15 cellular contexts compared by ENCODE assay signal in genomic region chr16:50389900-50390896, GRCh38. TPM values are rescaled to one million over a fixed set of nuclear protein-coding genes. Genes with fewer than 3 reads are reported as not detected.
DNase-seq lines count a peak whose midpoint lies in the region; TF ChIP-seq lines count a peak whose summit lies in the region.
"Had no signal": no experiment of that assay in that cellular context is flagged by ENCODE, and none has a peak within 500 bp of the region (broad histone marks: within the 10 kb centered on the region; RNA-seq: fewer than 3 reads in every experiment).

No MANE protein-coding gene starts in this region.

- H2AFZ ChIP-seq in hepatocyte (peak overlapping the region; percentile 31), neuron (ENCODE audit: low read depth, low read length) (peak overlapping the region; percentile 92)

- in situ Hi-C loops in G401 (cut with HindIII; ENCODE audit: low sequenced_read_pairs): no loop called here

- no peaks in the 10 kb centered on the region for H3K79me2 ChIP-seq in hepatocyte

- H3K4me3 ChIP-seq in WERI-Rb-1 (ENCODE audit: low read depth, low read length) (no peak overlapping the region), hepatocyte (no peak overlapping the region), neuron (ENCODE audit: low read length) (no peak overlapping the region)
- H3K4me3 ChIP-seq: A549, GM12878 had no signal

- H3K9me3 ChIP-seq in WERI-Rb-1 (ENCODE audit: severe bottlenecking) (no peaks in the 10 kb centered on the region), hepatocyte (ENCODE audit: low read depth) (no peaks in the 10 kb centered on the region), neuron (ENCODE audit: low read length) (no peaks in the 10 kb centered on the region)
- H3K9me3 ChIP-seq: A549 had no signal

- no peak overlapping the region for H3K4me3 Mint-ChIP-seq in endothelial cell (ENCODE audit: unreplicated experiment)

- H4K20me1 ChIP-seq in hepatocyte (ENCODE audit: insufficient read depth, poor library complexity, severe bottlenecking): no peaks in the 10 kb centered on the region

- H3K27me3 Mint-ChIP-seq in endothelial cell (ENCODE audit: unreplicated experiment): peaks cover 4% of the 10 kb centered on the region

- H3K4me1 Mint-ChIP-seq in endothelial cell (ENCODE audit: unreplicated experiment): peaks cover 7% of the 10 kb centered on the region

- no peak overlapping the region for H3K27ac Mint-ChIP-seq in endothelial cell (ENCODE audit: unreplicated experiment)

- no peak overlapping the region for H3K4me2 ChIP-seq in hepatocyte
- H3K4me2 ChIP-seq: A549 had no signal

- no peaks in the 10 kb centered on the region for H3K27me3 ChIP-seq in WERI-Rb-1 (ENCODE audit: insufficient read depth, low read depth, severe bottlenecking)
- no peaks in the 10 kb centered on the region for H3K27me3 ChIP-seq in hepatocyte
- H3K27me3 ChIP-seq in neuron (ENCODE audit: insufficient read depth, low read length): peaks cover 2% of the 10 kb centered on the region

- H3K27ac ChIP-seq in WERI-Rb-1: peak overlapping the region; percentile 77
- peak overlapping the region; percentile 58 for H3K27ac ChIP-seq in hepatocyte
- H3K27ac ChIP-seq: A549, C4-2B had no signal

- no peaks in the 10 kb centered on the region for H3K9me3 Mint-ChIP-seq in endothelial cell (ENCODE audit: unreplicated experiment)

- no peaks in the 10 kb centered on the region for H3K36me3 Mint-ChIP-seq in endothelial cell (ENCODE audit: low read depth, unreplicated experiment)

- 67% methylated on average over 20 of the region's 20 CpGs for WGBS in hepatocyte (ENCODE audit: low lambda C conversion rate, missing lambda C conversion rate)

- no peak for TF ChIP-seq CTCF in WERI-Rb-1 (IDR thresholded peaks at IDR 0.05; ENCODE audit: low read depth, low read length)
- TF ChIP-seq CTCF in hepatocyte (IDR thresholded peaks at IDR 0.05; ENCODE audit: poor library complexity): no peak
- TF ChIP-seq CTCF in endothelial cell (IDR thresholded peaks at IDR 0.05; ENCODE audit: unreplicated experiment): no peak

- H3K4me1 ChIP-seq in hepatocyte (ENCODE audit: insufficient read depth) (peaks cover 9% of the 10 kb centered on the region), neuron (ENCODE audit: insufficient read depth, low read length) (peaks cover 18% of the 10 kb centered on the region)
- H3K4me1 ChIP-seq: A549 had no signal

- no peaks in the 10 kb centered on the region for H3K9me2 ChIP-seq in hepatocyte (replicated peaks; ENCODE audit: insufficient read depth)

- DNase-seq in G401 (ENCODE audit: low spot score): peak; percentile 82
- DNase-seq in WERI-Rb-1: no peak
- DNase-seq in hepatocyte (ENCODE audit: low spot score): no peak
- no peak for DNase-seq in activated gamma-delta T cell (lab: John Stamatoyannopoulos, UW)
- no peak for DNase-seq in NCI-H2029 treated with DMSO at 0.1 percent for 48 hours (lab: John Stamatoyannopoulos, UW)
- DNase-seq in endothelial cell (ENCODE audit: low spot score): no peak
- DNase-seq: COR-L47, DMS53, NCI-H1092, NCI-H1694, NCI-H446 had no signal

- H3K36me3 ChIP-seq in WERI-Rb-1: no peaks in the 10 kb centered on the region
- no peaks in the 10 kb centered on the region for H3K36me3 ChIP-seq in hepatocyte (replicated peaks; ENCODE audit: insufficient read depth, low read depth)
- H3K36me3 ChIP-seq in neuron (ENCODE audit: insufficient read depth, low read length): no peaks in the 10 kb centered on the region

RNA-seq across cellular contexts. Expression of gene BRD7, which starts 21.4 kb away (rescaled TPM):
- total RNA-seq in G401 (2014; rRNA removed; shearing (Covaris generic)): 54.5 and 55.5 TPM in 2 replicates
- 51.3 and 53.7 TPM in 2 replicates for total RNA-seq in hepatocyte
- polyA plus RNA-seq in hepatocyte: 51.2 and 58.4 TPM in 2 replicates
- 112 TPM for total RNA-seq in endothelial cell (ENCODE audit: unreplicated experiment)
